ENCODE assay signal across 22 cellular contexts in genomic region chr3:173943264-173943663, GRCh38.
"Had no signal": no experiment of that assay in that cellular context is flagged by ENCODE, and none has a peak within 500 bp of the region (broad histone marks: within the 10 kb centered on the region; RNA-seq: fewer than 3 reads in every experiment).

No MANE protein-coding gene starts in this region.

- H3K36me3 Mint-ChIP-seq: natural killer cell treated with Interleukin-12 subunit alpha and Interleukin-12 subunit beta and Interleukin-15 and Interleukin-18, amount 100 ng/mL, for 72 hours; neural progenitor cell had no signal

- H3K27me3 ChIP-seq: dorsolateral prefrontal cortex, gastroesophageal sphincter, hepatocyte, neural progenitor cell, pancreas had no signal

- H3K4me1 ChIP-seq: gastroesophageal sphincter, pancreas had no signal

- H3K4me3 ChIP-seq: dorsolateral prefrontal cortex, gastroesophageal sphincter, hepatocyte, lung, neural progenitor cell, pancreas had no signal

- H3K36me3 ChIP-seq: gastroesophageal sphincter, neural progenitor cell, pancreas had no signal

- H3K9me3 ChIP-seq: gastroesophageal sphincter, pancreas had no signal

- H3K27ac ChIP-seq: gastroesophageal sphincter, hepatocyte, neural progenitor cell, pancreas had no signal

- ATAC-seq: esophagus mucosa; gastroesophageal sphincter; left colon; left ventricle myocardium superior; natural killer cell treated with Interleukin-12 subunit alpha and Interleukin-12 subunit beta and Interleukin-15 and Interleukin-18, amount 100 ng/mL, for 72 hours; pancreas; right cardiac atrium had no signal

- H3K9ac ChIP-seq: neural progenitor cell had no signal

- H3K9me3 Mint-ChIP-seq: natural killer cell treated with Interleukin-12 subunit alpha and Interleukin-12 subunit beta and Interleukin-15 and Interleukin-18, amount 100 ng/mL, for 72 hours; neural progenitor cell had no signal

- H3K27ac Mint-ChIP-seq: natural killer cell treated with Interleukin-12 subunit alpha and Interleukin-12 subunit beta and Interleukin-15 and Interleukin-18, amount 100 ng/mL, for 72 hours; neural progenitor cell; progenitor cell of endocrine pancreas had no signal

- H3K4me3 Mint-ChIP-seq: natural killer cell treated with Interleukin-12 subunit alpha and Interleukin-12 subunit beta and Interleukin-15 and Interleukin-18, amount 100 ng/mL, for 72 hours; neural progenitor cell had no signal

- H3K27me3 Mint-ChIP-seq: natural killer cell treated with Interleukin-12 subunit alpha and Interleukin-12 subunit beta and Interleukin-15 and Interleukin-18, amount 100 ng/mL, for 72 hours had no signal

- DNase-seq: cortex of kidney; dorsolateral prefrontal cortex; effector CD8-positive, alpha-beta T cell; head of caudate nucleus; left colon; left ventricle myocardium superior; mesenchymal stem cell; midbrain; nucleus accumbens; pancreas; right cardiac atrium; small intestine; stimulated activated CD4-positive, alpha-beta T cell treated with anti-CD3 and anti-CD28 coated beads, Interleukin-12 subunit alpha, Interleukin-12 subunit beta, amount 100 ng/mL, for 4 hours; stimulated activated naive CD4-positive, alpha-beta T cell treated with Interleukin-2 at 50 U/mL for 16 hours; trophoblast cell had no signal
